ENCODE assay signal across 1 cellular context in the genomic region with DNA sequence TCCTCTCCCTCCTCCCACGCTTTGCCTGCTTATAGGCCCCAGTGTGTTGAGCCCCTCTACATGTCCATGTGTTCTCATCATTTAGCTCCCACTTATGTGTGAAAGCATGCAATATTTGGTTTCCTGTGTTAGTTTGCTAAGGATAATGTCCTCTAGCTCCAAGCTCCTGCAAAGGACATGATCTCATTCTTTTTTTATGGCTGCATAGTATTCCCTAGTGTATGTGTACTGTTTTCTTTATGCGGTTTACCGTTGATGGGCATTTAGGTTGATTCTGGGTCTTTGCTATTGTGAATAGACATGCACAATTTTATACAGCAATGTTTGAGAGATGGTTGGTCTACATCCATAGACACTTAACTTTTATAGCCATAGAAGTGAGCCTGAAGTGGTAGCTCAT.
TF ChIP-seq lines count a peak whose summit lies in the region.

No MANE protein-coding gene starts in this region.

TF ChIP-seq in GM23338, 12 proteins besides CTCF, POLR2A, EP300 and RAD21 (continued from another document):
- TF ChIP-seq REST (IDR thresholded peaks at IDR 0.05; ENCODE audit: unreplicated experiment), result no peak
- TF ChIP-seq EZH2phosphoT487 (IDR thresholded peaks at IDR 0.05; ENCODE audit: unreplicated experiment), result no peak
- TF ChIP-seq ZNF114 (CRISPR knock-in tag; IDR thresholded peaks at IDR 0.05), result no peak
- TF ChIP-seq, protein P1, sequence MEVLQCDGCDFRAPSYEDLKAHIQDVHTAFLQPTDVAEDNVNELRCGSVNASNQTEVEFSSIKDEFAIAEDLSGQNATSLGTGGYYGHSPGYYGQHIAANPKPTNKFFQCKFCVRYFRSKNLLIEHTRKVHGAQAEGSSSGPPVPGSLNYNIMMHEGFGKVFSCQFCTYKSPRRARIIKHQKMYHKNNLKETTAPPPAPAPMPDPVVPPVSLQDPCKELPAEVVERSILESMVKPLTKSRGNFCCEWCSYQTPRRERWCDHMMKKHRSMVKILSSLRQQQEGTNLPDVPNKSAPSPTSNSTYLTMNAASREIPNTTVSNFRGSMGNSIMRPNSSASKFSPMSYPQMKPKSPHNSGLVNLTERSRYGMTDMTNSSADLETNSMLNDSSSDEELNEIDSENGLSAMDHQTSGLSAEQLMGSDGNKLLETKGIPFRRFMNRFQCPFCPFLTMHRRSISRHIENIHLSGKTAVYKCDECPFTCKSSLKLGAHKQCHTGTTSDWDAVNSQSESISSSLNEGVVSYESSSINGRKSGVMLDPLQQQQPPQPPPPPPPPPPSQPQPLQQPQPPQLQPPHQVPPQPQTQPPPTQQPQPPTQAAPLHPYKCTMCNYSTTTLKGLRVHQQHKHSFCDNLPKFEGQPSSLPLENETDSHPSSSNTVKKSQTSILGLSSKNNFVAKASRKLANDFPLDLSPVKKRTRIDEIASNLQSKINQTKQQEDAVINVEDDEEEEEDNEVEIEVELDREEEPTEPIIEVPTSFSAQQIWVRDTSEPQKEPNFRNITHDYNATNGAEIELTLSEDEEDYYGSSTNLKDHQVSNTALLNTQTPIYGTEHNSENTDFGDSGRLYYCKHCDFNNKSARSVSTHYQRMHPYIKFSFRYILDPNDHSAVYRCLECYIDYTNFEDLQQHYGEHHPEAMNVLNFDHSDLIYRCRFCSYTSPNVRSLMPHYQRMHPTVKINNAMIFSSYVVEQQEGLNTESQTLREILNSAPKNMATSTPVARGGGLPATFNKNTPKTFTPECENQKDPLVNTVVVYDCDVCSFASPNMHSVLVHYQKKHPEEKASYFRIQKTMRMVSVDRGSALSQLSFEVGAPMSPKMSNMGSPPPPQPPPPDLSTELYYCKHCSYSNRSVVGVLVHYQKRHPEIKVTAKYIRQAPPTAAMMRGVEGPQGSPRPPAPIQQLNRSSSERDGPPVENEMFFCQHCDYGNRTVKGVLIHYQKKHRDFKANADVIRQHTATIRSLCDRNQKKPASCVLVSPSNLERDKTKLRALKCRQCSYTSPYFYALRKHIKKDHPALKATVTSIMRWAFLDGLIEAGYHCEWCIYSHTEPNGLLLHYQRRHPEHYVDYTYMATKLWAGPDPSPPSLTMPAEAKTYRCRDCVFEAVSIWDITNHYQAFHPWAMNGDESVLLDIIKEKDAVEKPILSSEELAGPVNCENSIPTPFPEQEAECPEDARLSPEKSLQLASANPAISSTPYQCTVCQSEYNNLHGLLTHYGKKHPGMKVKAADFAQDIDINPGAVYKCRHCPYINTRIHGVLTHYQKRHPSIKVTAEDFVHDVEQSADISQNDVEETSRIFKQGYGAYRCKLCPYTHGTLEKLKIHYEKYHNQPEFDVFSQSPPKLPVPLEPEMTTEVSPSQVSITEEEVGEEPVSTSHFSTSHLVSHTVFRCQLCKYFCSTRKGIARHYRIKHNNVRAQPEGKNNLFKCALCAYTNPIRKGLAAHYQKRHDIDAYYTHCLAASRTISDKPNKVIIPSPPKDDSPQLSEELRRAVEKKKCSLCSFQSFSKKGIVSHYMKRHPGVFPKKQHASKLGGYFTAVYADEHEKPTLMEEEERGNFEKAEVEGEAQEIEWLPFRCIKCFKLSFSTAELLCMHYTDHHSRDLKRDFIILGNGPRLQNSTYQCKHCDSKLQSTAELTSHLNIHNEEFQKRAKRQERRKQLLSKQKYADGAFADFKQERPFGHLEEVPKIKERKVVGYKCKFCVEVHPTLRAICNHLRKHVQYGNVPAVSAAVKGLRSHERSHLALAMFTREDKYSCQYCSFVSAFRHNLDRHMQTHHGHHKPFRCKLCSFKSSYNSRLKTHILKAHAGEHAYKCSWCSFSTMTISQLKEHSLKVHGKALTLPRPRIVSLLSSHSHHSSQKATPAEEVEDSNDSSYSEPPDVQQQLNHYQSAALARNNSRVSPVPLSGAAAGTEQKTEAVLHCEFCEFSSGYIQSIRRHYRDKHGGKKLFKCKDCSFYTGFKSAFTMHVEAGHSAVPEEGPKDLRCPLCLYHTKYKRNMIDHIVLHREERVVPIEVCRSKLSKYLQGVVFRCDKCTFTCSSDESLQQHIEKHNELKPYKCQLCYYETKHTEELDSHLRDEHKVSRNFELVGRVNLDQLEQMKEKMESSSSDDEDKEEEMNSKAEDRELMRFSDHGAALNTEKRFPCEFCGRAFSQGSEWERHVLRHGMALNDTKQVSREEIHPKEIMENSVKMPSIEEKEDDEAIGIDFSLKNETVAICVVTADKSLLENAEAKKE (CRISPR knock-in tag; IDR thresholded peaks at IDR 0.05), result no peak
TF ChIP-seq in GM23338: peak in this region for 0.
